Comparison of ENCODE assay signal across 10 cellular contexts in the genomic region with DNA sequence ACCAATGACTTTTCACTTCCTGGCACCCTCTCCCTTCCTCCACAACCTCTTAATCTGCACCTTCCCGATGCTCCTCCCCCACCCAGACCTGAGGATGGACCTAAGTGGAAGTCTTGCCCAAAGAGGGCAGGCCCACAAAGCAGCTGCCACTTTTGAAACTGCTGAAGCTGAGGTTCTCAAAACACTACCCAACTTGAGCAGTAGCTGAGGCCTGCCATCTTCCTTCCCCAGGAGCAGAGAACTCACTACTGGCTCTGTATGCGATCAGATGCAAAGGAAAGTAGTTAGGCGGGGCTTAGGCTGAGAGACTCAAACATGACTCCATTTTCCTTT. TPM values are rescaled to one million over a fixed set of nuclear protein-coding genes. Genes with fewer than 3 reads are reported as not detected.
DNase-seq lines count a peak whose midpoint lies in the region; ATAC-seq and TF ChIP-seq lines count a peak whose summit lies in the region.
"Had no signal": no experiment of that assay in that cellular context is flagged by ENCODE, and none has a peak within 500 bp of the region (broad histone marks: within the 10 kb centered on the region; RNA-seq: fewer than 3 reads in every experiment).

No MANE protein-coding gene starts in this region.

- CTCF ChIA-PET in activated CD4-positive, alpha-beta memory T cell treated with anti-CD3 and anti-CD28 coated beads for 36 hours (lab: Charles Lee), result interaction anchor here (1.4 to 4.0 kb wide), 3 partner anchors 13 to 208 kb away, joined by 8 to 16 read pairs (median 8); a partner anchor contains a TSS

- H3K27ac Mint-ChIP-seq in activated CD4-positive, alpha-beta memory T cell treated with anti-CD3 and anti-CD28 coated beads for 36 hours, result no peak overlapping the region

- H3K36me3 Mint-ChIP-seq in activated CD4-positive, alpha-beta memory T cell treated with anti-CD3 and anti-CD28 coated beads for 36 hours, result peaks cover 4% of the 10 kb centered on the region

- POLR2A ChIA-PET in activated CD4-positive, alpha-beta memory T cell treated with anti-CD3 and anti-CD28 coated beads for 36 hours (lab: Charles Lee), result interaction anchor here (1.1 kb wide), 1 partner anchor 57 kb away, joined by 3 read pairs; no protein-coding TSS in a partner anchor

- peak overlapping the region in 8 of 10 donors; percentile 82 to 99 (median 98) for H3K4me3 ChIP-seq in heart right ventricle
- peak overlapping the region in 1 of 2 donors; percentile 95 for H3K4me3 ChIP-seq in right atrium auricular region
- peak overlapping the region; percentile 69 to 92 for H3K4me3 ChIP-seq in uterus

- peak overlapping the region in 2 of 10 donors; percentile 87 to 93 for H3K27ac ChIP-seq in heart right ventricle
- peak overlapping the region in 1 of 2 donors; percentile 80 for H3K27ac ChIP-seq in right atrium auricular region
- H3K27ac ChIP-seq in uterus, result peak overlapping the region in 1 of 2 donors; percentile 62

- H3K4me1 Mint-ChIP-seq in activated CD4-positive, alpha-beta memory T cell treated with anti-CD3 and anti-CD28 coated beads for 36 hours (ENCODE audit: low read depth), result peaks cover 19% of the 10 kb centered on the region

- no peaks in the 10 kb centered on the region for H3K9me3 Mint-ChIP-seq in activated CD4-positive, alpha-beta memory T cell treated with anti-CD3 and anti-CD28 coated beads for 36 hours

- intact Hi-C loops in heart right ventricle (cut with DNase I) (no loop called here), uterus (cut with DNase I; ENCODE audit: low total_unique reads) (no loop called here)
- intact Hi-C loops in activated CD4-positive, alpha-beta memory T cell treated with anti-CD3 and anti-CD28 coated beads for 36 hours (cut with micrococcal nuclease), result loop anchor here (2.0 kb wide), 3 partner anchors 31 to 207 kb away; a partner anchor contains a TSS

- no peak for ATAC-seq in heart right ventricle
- ATAC-seq in HG02973 (IDR thresholded peaks at IDR 0.05; ENCODE audit: unreplicated experiment), result no peak

- DNase-seq in heart right ventricle (no peak), right atrium auricular region (ENCODE audit: low spot score) (no peak), kidney tubule cell (ENCODE audit: low spot score) (peak; percentile 41), uterus (no peak), anterior cingulate cortex (lab: John Stamatoyannopoulos, UW) (no peak), T-helper 9 cell (no peak)
- DNase-seq in activated CD4-positive, alpha-beta memory T cell treated with anti-CD3 and anti-CD28 coated beads for 36 hours, result peak; percentile 59
- DNase-seq: DMS79 had no signal

- H3K9me3 ChIP-seq in heart right ventricle, result no peaks in the 10 kb centered on the region
- no peaks in the 10 kb centered on the region for H3K9me3 ChIP-seq in right atrium auricular region
- no peaks in the 10 kb centered on the region for H3K9me3 ChIP-seq in uterus

- TF ChIP-seq CTCF in heart right ventricle (IDR thresholded peaks at IDR 0.05), result no peak
- TF ChIP-seq CTCF in right atrium auricular region (IDR thresholded peaks at IDR 0.05), result no peak
- TF ChIP-seq CTCF in uterus (IDR thresholded peaks at IDR 0.05), result no peak

- no peak overlapping the region for H3K4me3 Mint-ChIP-seq in activated CD4-positive, alpha-beta memory T cell treated with anti-CD3 and anti-CD28 coated beads for 36 hours

- H3K36me3 ChIP-seq in heart right ventricle, result peaks cover 0 to 35% (median 0%) of the 10 kb centered on the region in 9 donors
- peaks cover 12% of the 10 kb centered on the region for H3K36me3 ChIP-seq in right atrium auricular region
- H3K36me3 ChIP-seq in uterus, result no peaks in the 10 kb centered on the region

- H3K27me3 ChIP-seq in heart right ventricle (no peaks in the 10 kb centered on the region), right atrium auricular region (no peaks in the 10 kb centered on the region), uterus (no peaks in the 10 kb centered on the region)

- no peak for TF ChIP-seq POLR2A in uterus (IDR thresholded peaks at IDR 0.05)

- WGBS in heart right ventricle, 2 donors, result 81 to 86% methylated on average over 3 of the region's 3 CpGs

- peaks cover 17 to 64% (median 35%) of the 10 kb centered on the region in 9 donors for H3K4me1 ChIP-seq in heart right ventricle
- peaks cover 0 to 37% of the 10 kb centered on the region in 2 donors for H3K4me1 ChIP-seq in right atrium auricular region
- H3K4me1 ChIP-seq in uterus, result peaks cover 5 to 19% of the 10 kb centered on the region in 2 donors

- H3K27me3 Mint-ChIP-seq in activated CD4-positive, alpha-beta memory T cell treated with anti-CD3 and anti-CD28 coated beads for 36 hours, result no peaks in the 10 kb centered on the region

RNA-seq across cellular contexts. Expression of a gene that starts 1.5 kb away (rescaled TPM):
- total RNA-seq in heart right ventricle (10 to 100 TPM; 27.5 to 71.6 (median 33.5) TPM), right atrium auricular region (10 to 100 TPM; 31.7 to 45.7 TPM), uterus (100 to 1,000 TPM in 1 of 4 donors, 10 to 100 TPM in 3; 40.7 to 147 (median 56.0) TPM)
- polyA plus RNA-seq in heart right ventricle, result 100 to 1,000 TPM in 1 of 2 donors, 10 to 100 TPM in 1; 65.1 to 102 TPM
- 100 to 1,000 TPM; 110 to 111 TPM for total RNA-seq in activated CD4-positive, alpha-beta memory T cell treated with anti-CD3 and anti-CD28 coated beads for 36 hours

RNA-seq across cellular contexts. Expression of a gene that starts 40.7 kb away (rescaled TPM):
- total RNA-seq in heart right ventricle (1 to 10 TPM in 7 of 10 donors, under 1 TPM in 3; 0.60 to 3.4 (median 1.3) TPM), right atrium auricular region (1 to 10 TPM; 3.0 to 3.1 TPM), uterus (10 to 100 TPM in 2 of 4 donors, 1 to 10 TPM in 1, under 1 TPM in 1; 0.59 to 12.1 (median 8.7) TPM)
- polyA plus RNA-seq in heart right ventricle, result 1 to 10 TPM; 3.9 to 7.2 TPM
- not detected for total RNA-seq in activated CD4-positive, alpha-beta memory T cell treated with anti-CD3 and anti-CD28 coated beads for 36 hours
- total RNA-seq: renal cortical epithelial cell had no signal

RNA-seq across cellular contexts. Expression of a gene that starts 40.8 kb away (rescaled TPM):
- 1 to 10 TPM in 2 of 10 donors, not detected in 8; 1.5 to 3.1 TPM for total RNA-seq in heart right ventricle
- 1 to 10 TPM in 1 of 2 donors, under 1 TPM in 1; 0.13 to 1.5 TPM for polyA plus RNA-seq in heart right ventricle
- not detected for total RNA-seq in right atrium auricular region
- total RNA-seq in activated CD4-positive, alpha-beta memory T cell treated with anti-CD3 and anti-CD28 coated beads for 36 hours, result not detected
- 1 to 10 TPM in 1 of 4 donors, not detected in 3; 3.2 TPM for total RNA-seq in uterus
- total RNA-seq: renal cortical epithelial cell had no signal

Comparison
In these comparisons a context has a peak if more than half of its experiments do, and no peak if none do; other contexts are left out.
1. DNase-seq: peak in activated CD4-positive, alpha-beta memory T cell treated with anti-CD3 and anti-CD28 coated beads for 36 hours (single experiment) and kidney tubule cell (single experiment); none in heart right ventricle (0 of 2), right atrium auricular region (single experiment), uterus (0 of 2), anterior cingulate cortex (0 of 58) and T-helper 9 cell (single experiment).